Comparison of ENCODE assay signal across 11 cellular contexts in genomic region chr17:75909812-75910274, GRCh38. TPM values are rescaled to one million over a fixed set of nuclear protein-coding genes. Genes with fewer than 3 reads are reported as not detected.
DNase-seq lines count a peak whose midpoint lies in the region; ATAC-seq, FAIRE-seq and TF ChIP-seq lines count a peak whose summit lies in the region.
"Had no signal": no experiment of that assay in that cellular context is flagged by ENCODE, and none has a peak within 500 bp of the region (broad histone marks: within the 10 kb centered on the region; RNA-seq: fewer than 3 reads in every experiment).

No MANE protein-coding gene starts in this region.

- no peak overlapping the region for H3K9ac ChIP-seq in kidney (ENCODE audit: low read length in 2 of 2)

- no peak overlapping the region for H3K27ac ChIP-seq in kidney (ENCODE audit: low read depth in 2 of 2, low read length in 2 of 2)

- H3K4me1 ChIP-seq in kidney (ENCODE audit: control insufficient read depth in 1 of 2, insufficient read depth in 1 of 2, low read depth in 1 of 2, low read length in 2 of 2) = no peaks in the 10 kb centered on the region

- intact Hi-C loops in kidney (cut with DNase I) = loop anchor here (10.0 kb wide), 1 partner anchor 95 kb away; the partner anchor contains the start of gene CDK3

- ATAC-seq in HG03571 (IDR thresholded peaks at IDR 0.05; ENCODE audit: unreplicated experiment) (no peak), GM19463 (IDR thresholded peaks at IDR 0.05; ENCODE audit: unreplicated experiment) (no peak), HG03280 (IDR thresholded peaks at IDR 0.05; ENCODE audit: unreplicated experiment) (no peak)

- no peaks in the 10 kb centered on the region for H3K9me3 ChIP-seq in kidney (ENCODE audit: control insufficient read depth in 1 of 2, low read length in 2 of 2)

- peak; percentile 95 for DNase-seq in DMS53 (lab: John Stamatoyannopoulos, UW)
- DNase-seq in NCI-H1105 treated with DMSO at 0.1 percent for 48 hours (lab: John Stamatoyannopoulos, UW) = peak; percentile 86
- DNase-seq in SHP77 treated with DMSO at 0.1 percent for 48 hours (lab: John Stamatoyannopoulos, UW) = peak; percentile 85
- peak; percentile 76 for DNase-seq in kidney
- DNase-seq in GM12891 (ENCODE audit: insufficient read length, low spot score) = no peak
- DNase-seq: activated CD4-positive, alpha-beta T cell treated with anti-CD3 and anti-CD28 coated beads, Interleukin-2, amount 10 ng/mL, durations not matched to agents 7 days and 5 days had no signal

- TF ChIP-seq CTCF in kidney (IDR thresholded peaks at IDR 0.05; ENCODE audit: borderline replicate concordance, extremely low read depth, insufficient read depth) = no peak

- TF ChIP-seq POLR2A in GM12891 (IDR thresholded peaks at IDR 0.05; ENCODE audit: low read depth, low read length) = no peak

- no peak overlapping the region for H3K4me3 ChIP-seq in kidney (ENCODE audit: low read length in 2 of 2)
- H3K4me3 ChIP-seq: smooth muscle cell had no signal

- H3K36me3 ChIP-seq in kidney (ENCODE audit: control insufficient read depth in 1 of 2, insufficient read depth in 2 of 2, low read length in 2 of 2) = peaks cover 0 to 3% of the 10 kb centered on the region in 2 donors

- FAIRE-seq in kidney (lab: Jason Lieb, UNC) (no peak), GM12891 (lab: Jason Lieb, UNC) (no peak)
- FAIRE-seq: astrocyte had no signal

TF ChIP-seq in GM12891, 5 proteins besides CTCF, POLR2A, EP300 and RAD21:
- TF ChIP-seq SPI1 (IDR thresholded peaks at IDR 0.05; ENCODE audit: low read depth, low read length) (no peak), PAX5 (IDR thresholded peaks at IDR 0.05; ENCODE audit: insufficient read depth, low read length, severe bottlenecking) (no peak), POLR2AphosphoS5 (IDR thresholded peaks at IDR 0.05; ENCODE audit: low read depth, low read length) (no peak), POU2F2 (IDR thresholded peaks at IDR 0.05; ENCODE audit: low read depth, low read length) (no peak)

RNA-seq across cellular contexts. Expression of gene MRPL38, which starts 5.2 kb away (rescaled TPM):
- 89.8 TPM for total RNA-seq in kidney
- 114 TPM for polyA plus RNA-seq in kidney (ENCODE audit: insufficient read depth, low read depth, low replicate concordance)
- 46.8 TPM for polyA plus RNA-seq in GM12891 (2012; ENCODE audit: low read depth, missing spikeins)

RNA-seq across cellular contexts. Expression of gene TRIM65, which starts 13.1 kb away (rescaled TPM):
- 23.6 TPM for total RNA-seq in kidney
- 11.5 TPM for polyA plus RNA-seq in kidney (ENCODE audit: insufficient read depth, low read depth, low replicate concordance)
- polyA plus RNA-seq in GM12891 (2012; ENCODE audit: low read depth, missing spikeins) = 7.0 TPM

RNA-seq across cellular contexts. Expression of gene FBF1, which starts 31.0 kb away (rescaled TPM):
- 11.5 TPM for total RNA-seq in kidney
- polyA plus RNA-seq in kidney (ENCODE audit: insufficient read depth, low read depth, low replicate concordance) = 5.7 TPM
- polyA plus RNA-seq in GM12891 (2012; ENCODE audit: low read depth, missing spikeins) = 8.6 TPM

RNA-seq across cellular contexts. Expression of gene TRIM47, which starts 31.5 kb away (rescaled TPM):
- total RNA-seq in kidney = 118 TPM
- 95.0 TPM for polyA plus RNA-seq in kidney (ENCODE audit: insufficient read depth, low read depth, low replicate concordance)
- 1.0 TPM for polyA plus RNA-seq in GM12891 (2012; ENCODE audit: low read depth, missing spikeins)

RNA-seq across cellular contexts. Expression of gene WBP2, which starts 54.7 kb away (rescaled TPM):
- total RNA-seq in kidney = 135 TPM
- 151 TPM for polyA plus RNA-seq in kidney (ENCODE audit: insufficient read depth, low read depth, low replicate concordance)
- polyA plus RNA-seq in GM12891 (2012; ENCODE audit: low read depth, missing spikeins) = 60.5 TPM
